ENCODE assay signal across 27 cellular contexts in genomic region chr12:34188974-34189373, GRCh38.
"Had no signal": no experiment of that assay in that cellular context is flagged by ENCODE, and none has a peak within 500 bp of the region (broad histone marks: within the 10 kb centered on the region; RNA-seq: fewer than 3 reads in every experiment).

No MANE protein-coding gene starts in this region.

- H3K79me2 ChIP-seq: hepatocyte had no signal

- H3K4me3 ChIP-seq: colonic mucosa, esophagus squamous epithelium, gastrocnemius medialis, heart left ventricle, hepatocyte, lower lobe of right lung, mucosa of descending colon had no signal

- H3K27me3 ChIP-seq: colonic mucosa, esophagus squamous epithelium, gastrocnemius medialis, heart left ventricle, hepatocyte had no signal

- H3K27ac ChIP-seq: colonic mucosa, epithelial cell of prostate, esophagus squamous epithelium, gastrocnemius medialis, hepatocyte, lower lobe of right lung had no signal

- H3K4me1 ChIP-seq: colonic mucosa, esophagus squamous epithelium, gastrocnemius medialis had no signal

- H2AFZ ChIP-seq: hepatocyte had no signal

- DNase-seq: colonic mucosa; cortex of kidney; effector CD8-positive, alpha-beta T cell; effector memory CD8-positive, alpha-beta T cell; endodermal cell; erythroblast; esophagus squamous epithelium; foreskin fibroblast; foreskin melanocyte; gastrocnemius medialis; heart left ventricle; hypothalamus; immature natural killer cell; islet precursor cell; kidney; kidney glomerular epithelial cell; left colon; left ventricle myocardium superior; lower lobe of right lung; mesenchymal stem cell; mucosa of descending colon; naive B cell had no signal

- H3K36me3 ChIP-seq: colonic mucosa, esophagus squamous epithelium, gastrocnemius medialis, heart left ventricle, lower lobe of right lung had no signal

- FAIRE-seq: endometrium, kidney had no signal

- H3K4me2 ChIP-seq: hepatocyte had no signal

- H3K9me3 ChIP-seq: colonic mucosa, esophagus squamous epithelium, gastrocnemius medialis, heart left ventricle, lower lobe of right lung had no signal

- ATAC-seq: effector memory CD8-positive, alpha-beta T cell; esophagus mucosa; gastrocnemius medialis; heart left ventricle; left colon; left lobe of liver; left ventricle myocardium superior; lower lobe of right lung; mucosa of descending colon had no signal
